8 cellular contexts compared by ENCODE assay signal in the genomic region with DNA sequence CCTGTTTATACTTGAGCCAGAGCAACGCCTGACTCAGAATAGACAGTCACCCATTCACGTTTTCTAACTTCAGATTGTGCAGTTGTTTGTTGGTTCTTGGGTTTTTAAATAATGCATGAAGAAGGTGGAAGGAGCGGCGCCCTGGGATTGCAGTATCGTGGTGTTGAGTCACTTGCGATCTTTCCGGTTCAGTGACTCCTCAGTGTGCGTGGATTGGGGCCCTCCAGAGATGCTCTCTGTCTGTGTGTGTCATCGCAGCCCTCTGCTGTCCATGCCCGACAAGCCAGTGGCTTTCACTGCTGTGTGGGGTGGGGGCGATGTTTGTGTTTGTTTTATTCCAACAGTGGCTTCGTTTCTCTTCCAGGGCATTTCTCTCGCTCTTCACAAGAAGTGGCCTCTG.
DNase-seq lines count a peak whose midpoint lies in the region; ATAC-seq and TF ChIP-seq lines count a peak whose summit lies in the region.

No MANE protein-coding gene starts in this region.

- DNase-seq in activated CD4-positive, alpha-beta T cell treated with anti-CD3 and anti-CD28 coated beads for 36 hours: peak; percentile 81
- no peak for DNase-seq in activated CD4-positive, alpha-beta T cell treated with anti-CD3 and anti-CD28 coated beads for 1 hour
- DNase-seq in activated CD8-positive, alpha-beta memory T cell treated with anti-CD3 and anti-CD28 coated beads, Interleukin-2, amount 50 U/mL, for 48 hours: peak; percentile 66
- DNase-seq in hepatic stellate cell (ENCODE audit: low spot score): peak; percentile 92
- no peak for DNase-seq in type B pancreatic cell (ENCODE audit: extremely low spot score, unreplicated experiment)
- no peak for DNase-seq in NCI-H1048 (lab: John Stamatoyannopoulos, UW)
- DNase-seq in middle frontal gyrus (ENCODE audit: extremely low spot score, low spot score): no peak

- POLR2A ChIA-PET in activated CD4-positive, alpha-beta T cell treated with anti-CD3 and anti-CD28 coated beads for 36 hours (lab: Charles Lee): no interaction called here

- TF ChIP-seq CTCF in type B pancreatic cell (conservative IDR thresholded peaks at IDR 0.05): no peak

- H3K27ac Mint-ChIP-seq in activated CD4-positive, alpha-beta T cell treated with anti-CD3 and anti-CD28 coated beads for 36 hours: peak overlapping the region; percentile 87
- H3K27ac Mint-ChIP-seq in type B pancreatic cell: peak overlapping the region; percentile 56

- peak overlapping the region; percentile 58 for H3K4me3 Mint-ChIP-seq in activated CD4-positive, alpha-beta T cell treated with anti-CD3 and anti-CD28 coated beads for 36 hours
- H3K4me3 Mint-ChIP-seq in type B pancreatic cell: peak overlapping the region; percentile 54

- CTCF ChIA-PET in activated CD4-positive, alpha-beta T cell treated with anti-CD3 and anti-CD28 coated beads for 36 hours (lab: Charles Lee): no interaction called here

- no peaks in the 10 kb centered on the region for H3K27me3 Mint-ChIP-seq in activated CD4-positive, alpha-beta T cell treated with anti-CD3 and anti-CD28 coated beads for 36 hours
- H3K27me3 Mint-ChIP-seq in type B pancreatic cell: no peaks in the 10 kb centered on the region

- H3K36me3 Mint-ChIP-seq in activated CD4-positive, alpha-beta T cell treated with anti-CD3 and anti-CD28 coated beads for 36 hours (ENCODE audit: low read depth): peaks cover 16% of the 10 kb centered on the region
- H3K36me3 Mint-ChIP-seq in type B pancreatic cell: peaks cover 5% of the 10 kb centered on the region

- intact Hi-C loops in activated CD4-positive, alpha-beta T cell treated with anti-CD3 and anti-CD28 coated beads for 36 hours (cut with DNase I, micrococcal nuclease): loop anchor here (2.0 to 5.0 kb wide), 4 partner anchors 74 to 114 kb away; no protein-coding TSS in a partner anchor

- H3K9me3 Mint-ChIP-seq in activated CD4-positive, alpha-beta T cell treated with anti-CD3 and anti-CD28 coated beads for 36 hours (ENCODE audit: low read depth): no peaks in the 10 kb centered on the region
- H3K9me3 Mint-ChIP-seq in type B pancreatic cell: peaks cover 1% of the 10 kb centered on the region

- H3K4me1 Mint-ChIP-seq in activated CD4-positive, alpha-beta T cell treated with anti-CD3 and anti-CD28 coated beads for 36 hours: peaks cover 63% of the 10 kb centered on the region
- H3K4me1 Mint-ChIP-seq in type B pancreatic cell (ENCODE audit: unreplicated experiment): peaks cover 17% of the 10 kb centered on the region

- peak; percentile 88 for ATAC-seq in activated CD4-positive, alpha-beta T cell treated with anti-CD3 and anti-CD28 coated beads for 36 hours
- no peak for ATAC-seq in HG02642 (IDR thresholded peaks at IDR 0.05; ENCODE audit: poor library complexity, unreplicated experiment)

Comparison
In these comparisons a context has a peak if more than half of its experiments do, and no peak if none do; other contexts are left out.
1. DNase-seq: peak in activated CD4-positive, alpha-beta T cell treated with anti-CD3 and anti-CD28 coated beads for 36 hours (single experiment), activated CD8-positive, alpha-beta memory T cell treated with anti-CD3 and anti-CD28 coated beads, Interleukin-2, amount 50 U/mL, for 48 hours (single experiment) and hepatic stellate cell (single experiment); none in activated CD4-positive, alpha-beta T cell treated with anti-CD3 and anti-CD28 coated beads for 1 hour (single experiment), type B pancreatic cell (single experiment), NCI-H1048 (single experiment) and middle frontal gyrus (single experiment).